11 cellular contexts compared by ENCODE assay signal in genomic region chr10:86402283-86402931, GRCh38. TPM values are rescaled to one million over a fixed set of nuclear protein-coding genes. Genes with fewer than 3 reads are reported as not detected.
A peak's percentile ranks its signal among the peaks of the same experiment; 100 is the strongest.
DNase-seq lines count a peak whose midpoint lies in the region; ATAC-seq and TF ChIP-seq lines count a peak whose summit lies in the region.
"Had no signal": no experiment of that assay in that cellular context is flagged by ENCODE, and none has a peak within 500 bp of the region (broad histone marks: within the 10 kb centered on the region; RNA-seq: fewer than 3 reads in every experiment).

No MANE protein-coding gene starts in this region.

- H3K27ac Mint-ChIP-seq in activated B cell treated with CpG ODN at 0.5 μM for 24 hours: no peak overlapping the region

- H3K79me2 ChIP-seq in hepatocyte: no peaks in the 10 kb centered on the region

- H3K9me3 ChIP-seq in hepatocyte (ENCODE audit: low read depth) (no peaks in the 10 kb centered on the region), stomach (no peaks in the 10 kb centered on the region), A673 (ENCODE audit: low read depth, low read length, poor library complexity, severe bottlenecking) (no peaks in the 10 kb centered on the region)

- H3K9me2 ChIP-seq in hepatocyte (replicated peaks; ENCODE audit: insufficient read depth): no peaks in the 10 kb centered on the region

- H4K20me1 ChIP-seq in hepatocyte (ENCODE audit: insufficient read depth, poor library complexity, severe bottlenecking): no peaks in the 10 kb centered on the region

- H3K27me3 ChIP-seq in hepatocyte: peaks cover 26% of the 10 kb centered on the region
- peaks cover 0 to 27% (median 3%) of the 10 kb centered on the region in 3 donors for H3K27me3 ChIP-seq in stomach
- peaks cover 30% of the 10 kb centered on the region for H3K27me3 ChIP-seq in A673 (replicated peaks; ENCODE audit: insufficient read depth, low read depth, low read length, poor library complexity)

- TF ChIP-seq EP300 in stomach (IDR thresholded peaks at IDR 0.05): no peak

- TF ChIP-seq CTCF in activated B cell treated with CpG ODN at 0.5 μM for 24 hours (IDR thresholded peaks at IDR 0.05) (no peak), hepatocyte (IDR thresholded peaks at IDR 0.05; ENCODE audit: poor library complexity) (no peak), stomach (IDR thresholded peaks at IDR 0.05) (no peak), A673 (conservative IDR thresholded peaks at IDR 0.05; ENCODE audit: low read depth, low read length) (no peak)

- WGBS in hepatocyte (ENCODE audit: low lambda C conversion rate, missing lambda C conversion rate): 22% methylated on average over 18 of the region's 18 CpGs
- 12 to 20% (median 14%) methylated on average over 18 of the region's 18 CpGs for WGBS in stomach, 5 donors

- no peak overlapping the region for H3K27ac ChIP-seq in hepatocyte
- H3K27ac ChIP-seq in stomach: peak overlapping the region in 4 of 5 donors; percentile 9 to 91 (median 42)
- H3K27ac ChIP-seq in A673 (ENCODE audit: low read depth, low read length, poor library complexity, severe bottlenecking): no peak overlapping the region

- POLR2A ChIA-PET in activated B cell treated with CpG ODN at 0.5 μM for 24 hours (lab: Charles Lee): interaction anchor here (4.1 kb wide), 1 partner anchor 10 kb away, joined by 60 read pairs; no protein-coding TSS in a partner anchor
- POLR2A ChIA-PET in A673 (lab: Charles Lee; ENCODE audit: low non-redundant PET): no interaction called here

- H3K4me2 ChIP-seq in hepatocyte: peak overlapping the region; percentile 95

- no peak overlapping the region for H2AFZ ChIP-seq in hepatocyte

- peaks cover 18% of the 10 kb centered on the region for H3K4me1 ChIP-seq in hepatocyte (ENCODE audit: insufficient read depth)
- peaks cover 23 to 40% (median 38%) of the 10 kb centered on the region in 4 donors for H3K4me1 ChIP-seq in stomach
- peaks cover 14% of the 10 kb centered on the region for H3K4me1 ChIP-seq in A673 (ENCODE audit: insufficient read depth, low read length, poor library complexity, severe bottlenecking)

- no peak for ATAC-seq in activated T-cell treated with anti-CD3 and anti-CD28 coated beads, Interleukin-2, amount 50 U/mL, for 4 hours
- ATAC-seq in activated B cell treated with CpG ODN at 0.5 μM for 24 hours (ENCODE audit: low read depth): no peak
- ATAC-seq in GM21515 (IDR thresholded peaks at IDR 0.05; ENCODE audit: unreplicated experiment): no peak
- no peak for ATAC-seq in esophagus mucosa
- ATAC-seq: Panc1 had no signal

- H3K36me3 Mint-ChIP-seq in activated T-cell treated with anti-CD3 and anti-CD28 coated beads, Interleukin-2, amount 50 U/mL, for 4 hours (ENCODE audit: insufficient read depth): no peaks in the 10 kb centered on the region
- H3K36me3 Mint-ChIP-seq in activated B cell treated with CpG ODN at 0.5 μM for 24 hours (ENCODE audit: low read depth): no peaks in the 10 kb centered on the region

- CTCF ChIA-PET in activated B cell treated with CpG ODN at 0.5 μM for 24 hours (lab: Charles Lee) (interaction anchor here (6.1 kb wide), 1 partner anchor 184 kb away, joined by 96 read pairs; no protein-coding TSS in a partner anchor), A673 (lab: Charles Lee) (no interaction called here)

- peak overlapping the region; percentile 87 for H3K4me3 Mint-ChIP-seq in activated T-cell treated with anti-CD3 and anti-CD28 coated beads, Interleukin-2, amount 50 U/mL, for 4 hours
- H3K4me3 Mint-ChIP-seq in activated B cell treated with CpG ODN at 0.5 μM for 24 hours: peak overlapping the region; percentile 28

- H3K27me3 Mint-ChIP-seq in activated T-cell treated with anti-CD3 and anti-CD28 coated beads, Interleukin-2, amount 50 U/mL, for 4 hours (ENCODE audit: low read depth): no peaks in the 10 kb centered on the region
- H3K27me3 Mint-ChIP-seq in activated B cell treated with CpG ODN at 0.5 μM for 24 hours: peaks cover 5% of the 10 kb centered on the region

- H3K4me1 Mint-ChIP-seq in activated T-cell treated with anti-CD3 and anti-CD28 coated beads, Interleukin-2, amount 50 U/mL, for 4 hours (ENCODE audit: low read depth): peaks cover 16% of the 10 kb centered on the region
- H3K4me1 Mint-ChIP-seq in activated B cell treated with CpG ODN at 0.5 μM for 24 hours: peaks cover 13% of the 10 kb centered on the region

- intact Hi-C loops in activated B cell treated with CpG ODN at 0.5 μM for 24 hours (cut with micrococcal nuclease) (loop anchor here (5.0 kb wide), 2 partner anchors 135 to 290 kb away; no protein-coding TSS in a partner anchor), stomach (cut with DNase I; ENCODE audit: low total_unique reads) (no loop called here), A673 (cut with micrococcal nuclease; ENCODE audit: unreplicated experiment) (no loop called here)

- no peaks in the 10 kb centered on the region for H3K9me3 Mint-ChIP-seq in activated T-cell treated with anti-CD3 and anti-CD28 coated beads, Interleukin-2, amount 50 U/mL, for 4 hours
- no peaks in the 10 kb centered on the region for H3K9me3 Mint-ChIP-seq in activated B cell treated with CpG ODN at 0.5 μM for 24 hours

- H3K36me3 ChIP-seq in hepatocyte (replicated peaks; ENCODE audit: insufficient read depth, low read depth): no peaks in the 10 kb centered on the region
- H3K36me3 ChIP-seq in stomach: no peaks in the 10 kb centered on the region
- no peaks in the 10 kb centered on the region for H3K36me3 ChIP-seq in A673 (ENCODE audit: insufficient read depth, low read length, poor library complexity, severe bottlenecking)

- BruUV-seq in A673 (replicated peaks; lab: Mats Ljungman, UMichigan): no TSS peak

- no peak for DNase-seq in activated T-cell treated with anti-CD3 and anti-CD28 coated beads, Interleukin-2, amount 50 U/mL, for 4 hours
- DNase-seq in activated T-cell treated with anti-CD3 and anti-CD28 coated beads, Interleukin-2, amount 50 U/mL, for 48 hours: no peak
- DNase-seq in activated B cell treated with CpG ODN at 0.5 μM for 24 hours (no peak), hepatocyte (ENCODE audit: low spot score) (no peak), stomach (no peak), A673 (ENCODE audit: low spot score) (no peak)
- DNase-seq: activated gamma-delta T cell; stimulated activated CD4-positive, alpha-beta T cell treated with anti-CD3 and anti-CD28 coated beads, Interleukin-12 subunit alpha, Interleukin-12 subunit beta, amount 100 ng/mL, for 4 hours had no signal

- TF ChIP-seq POLR2A in stomach (IDR thresholded peaks at IDR 0.05): no peak

- H3K4me3 ChIP-seq in hepatocyte (no peak overlapping the region), stomach (no peak overlapping the region), A673 (ENCODE audit: low read depth, low read length, poor library complexity, severe bottlenecking) (no peak overlapping the region)

RNA-seq across cellular contexts. Expression of gene GRID1, which starts 35.8 kb away (rescaled TPM):
- total RNA-seq in activated T-cell treated with anti-CD3 and anti-CD28 coated beads, Interleukin-2, amount 50 U/mL, for 4 hours: not detected
- total RNA-seq in activated B cell treated with CpG ODN at 0.5 μM for 24 hours (not detected in 2 replicates), hepatocyte (0.24 and 0.37 TPM in 2 replicates), stomach (1 to 10 TPM in 4 of 5 donors, not detected in 1; 1.0 to 8.5 (median 1.9) TPM), A673 (2021) (not detected in 2 replicates), esophagus mucosa (0.68 TPM)
- polyA plus RNA-seq in hepatocyte (0.07 TPM in 2 replicates), stomach (under 1 TPM; 0.31 to 0.63 (median 0.50) TPM)

Comparison
In these comparisons a context has a peak if more than half of its experiments do, and no peak if none do; other contexts are left out.
1. H3K27ac ChIP-seq: peak in stomach (4 of 5); none in hepatocyte (single experiment) and A673 (single experiment).